In genomic region chr21:34131586-34131985, GRCh38 we compare ENCODE assay signal across 15 cellular contexts. TPM values are rescaled to one million over a fixed set of nuclear protein-coding genes. Genes with fewer than 3 reads are reported as not detected.
DNase-seq lines count a peak whose midpoint lies in the region; ATAC-seq and TF ChIP-seq lines count a peak whose summit lies in the region.
"Had no signal": no experiment of that assay in that cellular context is flagged by ENCODE, and none has a peak within 500 bp of the region (broad histone marks: within the 10 kb centered on the region; RNA-seq: fewer than 3 reads in every experiment).

No MANE protein-coding gene starts in this region.

- H3K4me1 ChIP-seq in breast epithelium: peaks cover 0 to 13% of the 10 kb centered on the region in 2 donors

- intact Hi-C loops in activated T-helper 2 cell treated with anti-CD3 and anti-CD28 coated beads, Interferon-gamma antibody, Interleukin-2, Interleukin-4, amounts not matched to agents 10 μg/mL and 5 μg/mL and 100 μg/mL, durations not matched to agents 14 hours and 24 hours and 36 hours (cut with micrococcal nuclease): loop anchor here (5.0 kb wide), 1 partner anchor 211 kb away; no protein-coding TSS in a partner anchor
- intact Hi-C loops in breast epithelium (cut with DNase I; ENCODE audit: low total_unique reads): no loop called here

- peaks cover 58% of the 10 kb centered on the region for H3K4me1 Mint-ChIP-seq in T-helper 2 cell treated with Interferon-gamma antibody and Interleukin-4, amounts not matched to agents 5 μg/mL and 100 μg/mL, for 36 hours (ENCODE audit: low read depth)
- peaks cover 63% of the 10 kb centered on the region for H3K4me1 Mint-ChIP-seq in activated T-helper 2 cell treated with anti-CD3 and anti-CD28 coated beads, Interferon-gamma antibody, Interleukin-2, Interleukin-4, amounts not matched to agents 10 μg/mL and 5 μg/mL and 100 μg/mL, durations not matched to agents 14 hours and 24 hours and 36 hours (ENCODE audit: low read depth)
- peaks cover 72% of the 10 kb centered on the region for H3K4me1 Mint-ChIP-seq in stimulated activated naive CD8-positive, alpha-beta T cell treated with anti-CD3 and anti-CD28 coated beads, Interleukin-15, amount 100 ng/mL, for 72 hours

- no peak for ATAC-seq in stimulated activated naive CD8-positive, alpha-beta T cell treated with anti-CD3 and anti-CD28 coated beads, Interleukin-15, amount 100 ng/mL, for 72 hours
- ATAC-seq in esophagus mucosa: no peak
- ATAC-seq: A549, foreskin keratinocyte had no signal

- no peak for TF ChIP-seq CTCF in breast epithelium (IDR thresholded peaks at IDR 0.05)

- TF ChIP-seq POLR2A in breast epithelium (IDR thresholded peaks at IDR 0.05): no peak

- peaks cover 69% of the 10 kb centered on the region for H3K36me3 Mint-ChIP-seq in T-helper 2 cell treated with Interferon-gamma antibody and Interleukin-4, amounts not matched to agents 5 μg/mL and 100 μg/mL, for 36 hours (ENCODE audit: low read depth)
- H3K36me3 Mint-ChIP-seq in activated T-helper 2 cell treated with anti-CD3 and anti-CD28 coated beads, Interferon-gamma antibody, Interleukin-2, Interleukin-4, amounts not matched to agents 10 μg/mL and 5 μg/mL and 100 μg/mL, durations not matched to agents 14 hours and 24 hours and 36 hours (ENCODE audit: low read depth): peaks cover 80% of the 10 kb centered on the region

- no peaks in the 10 kb centered on the region for H3K9me3 Mint-ChIP-seq in T-helper 2 cell treated with Interferon-gamma antibody and Interleukin-4, amounts not matched to agents 5 μg/mL and 100 μg/mL, for 36 hours
- H3K9me3 Mint-ChIP-seq in activated T-helper 2 cell treated with anti-CD3 and anti-CD28 coated beads, Interferon-gamma antibody, Interleukin-2, Interleukin-4, amounts not matched to agents 10 μg/mL and 5 μg/mL and 100 μg/mL, durations not matched to agents 14 hours and 24 hours and 36 hours: peaks cover 3% of the 10 kb centered on the region
- no peaks in the 10 kb centered on the region for H3K9me3 Mint-ChIP-seq in stimulated activated naive CD8-positive, alpha-beta T cell treated with anti-CD3 and anti-CD28 coated beads, Interleukin-15, amount 100 ng/mL, for 72 hours

- H3K27ac Mint-ChIP-seq in T-helper 2 cell treated with Interferon-gamma antibody and Interleukin-4, amounts not matched to agents 5 μg/mL and 100 μg/mL, for 36 hours: peak overlapping the region; percentile 84
- H3K27ac Mint-ChIP-seq in activated T-helper 2 cell treated with anti-CD3 and anti-CD28 coated beads, Interferon-gamma antibody, Interleukin-2, Interleukin-4, amounts not matched to agents 10 μg/mL and 5 μg/mL and 100 μg/mL, durations not matched to agents 14 hours and 24 hours and 36 hours: peak overlapping the region; percentile 94
- H3K27ac Mint-ChIP-seq in stimulated activated naive CD8-positive, alpha-beta T cell treated with anti-CD3 and anti-CD28 coated beads, Interleukin-15, amount 100 ng/mL, for 72 hours: peak overlapping the region; percentile 29 to 96

- no peaks in the 10 kb centered on the region for H3K36me3 ChIP-seq in breast epithelium

- H3K27me3 Mint-ChIP-seq in T-helper 2 cell treated with Interferon-gamma antibody and Interleukin-4, amounts not matched to agents 5 μg/mL and 100 μg/mL, for 36 hours (ENCODE audit: low read depth): no peaks in the 10 kb centered on the region
- no peaks in the 10 kb centered on the region for H3K27me3 Mint-ChIP-seq in activated T-helper 2 cell treated with anti-CD3 and anti-CD28 coated beads, Interferon-gamma antibody, Interleukin-2, Interleukin-4, amounts not matched to agents 10 μg/mL and 5 μg/mL and 100 μg/mL, durations not matched to agents 14 hours and 24 hours and 36 hours (ENCODE audit: low read depth)
- no peaks in the 10 kb centered on the region for H3K27me3 Mint-ChIP-seq in stimulated activated naive CD8-positive, alpha-beta T cell treated with anti-CD3 and anti-CD28 coated beads, Interleukin-15, amount 100 ng/mL, for 72 hours

- no peaks in the 10 kb centered on the region for H3K9me3 ChIP-seq in breast epithelium
- H3K9me3 ChIP-seq: A549 had no signal

- no peak overlapping the region for H3K4me3 ChIP-seq in breast epithelium
- H3K4me3 ChIP-seq: A549 had no signal

- H3K4me3 Mint-ChIP-seq in T-helper 2 cell treated with Interferon-gamma antibody and Interleukin-4, amounts not matched to agents 5 μg/mL and 100 μg/mL, for 36 hours: no peak overlapping the region
- no peak overlapping the region for H3K4me3 Mint-ChIP-seq in activated T-helper 2 cell treated with anti-CD3 and anti-CD28 coated beads, Interferon-gamma antibody, Interleukin-2, Interleukin-4, amounts not matched to agents 10 μg/mL and 5 μg/mL and 100 μg/mL, durations not matched to agents 14 hours and 24 hours and 36 hours (ENCODE audit: low read depth)
- peak overlapping the region; percentile 32 to 55 for H3K4me3 Mint-ChIP-seq in stimulated activated naive CD8-positive, alpha-beta T cell treated with anti-CD3 and anti-CD28 coated beads, Interleukin-15, amount 100 ng/mL, for 72 hours

- H3K27ac ChIP-seq in layer of hippocampus (ENCODE audit: low read depth, low read length) (peak overlapping the region; percentile 79), breast epithelium (no peak overlapping the region)
- H3K27ac ChIP-seq: A549, foreskin keratinocyte had no signal

- H3K27me3 ChIP-seq in layer of hippocampus (ENCODE audit: control insufficient read depth, insufficient read depth, low read length) (no peaks in the 10 kb centered on the region), breast epithelium (no peaks in the 10 kb centered on the region)
- H3K27me3 ChIP-seq: foreskin keratinocyte had no signal

- DNase-seq in T-helper 2 cell treated with Interferon-gamma antibody and Interleukin-4, amounts not matched to agents 5 μg/mL and 100 μg/mL, for 36 hours (ENCODE audit: low spot score): no peak
- no peak for DNase-seq in T-helper 2 cell
- DNase-seq in activated T-helper 2 cell treated with anti-CD3 and anti-CD28 coated beads, Interferon-gamma antibody, Interleukin-2, Interleukin-4, amounts not matched to agents 10 μg/mL and 5 μg/mL and 100 μg/mL, durations not matched to agents 14 hours and 24 hours and 36 hours (ENCODE audit: low spot score): no peak
- no peak for DNase-seq in stimulated activated naive CD8-positive, alpha-beta T cell treated with anti-CD3 and anti-CD28 coated beads, Interleukin-15, amount 100 ng/mL, for 72 hours
- DNase-seq in NCI-H774 (lab: John Stamatoyannopoulos, UW): no peak
- DNase-seq in breast epithelium (ENCODE audit: low spot score in 2 of 2): no peak
- DNase-seq: dermis blood vessel endothelial cell; foreskin keratinocyte; kidney glomerular epithelial cell; NCI-H1092; NCI-H226; stimulated activated CD4-positive, alpha-beta T cell treated with anti-CD3 and anti-CD28 coated beads, Interleukin-4, amount 100 ng/mL, for 4 hours had no signal

RNA-seq across cellular contexts. Expression of gene MRPS6, which starts 58.2 kb away (rescaled TPM):
- total RNA-seq in activated T-helper 2 cell treated with anti-CD3 and anti-CD28 coated beads, Interferon-gamma antibody, Interleukin-2, Interleukin-4, amounts not matched to agents 10 μg/mL and 5 μg/mL and 100 μg/mL, durations not matched to agents 14 hours and 24 hours and 36 hours: 117 and 120 TPM in 2 replicates
- total RNA-seq in esophagus mucosa (31.0 TPM), breast epithelium (10 to 100 TPM; 22.3 to 40.6 (median 26.5) TPM)

RNA-seq across cellular contexts. Expression of gene SLC5A3, which starts 58.2 kb away (rescaled TPM):
- total RNA-seq in activated T-helper 2 cell treated with anti-CD3 and anti-CD28 coated beads, Interferon-gamma antibody, Interleukin-2, Interleukin-4, amounts not matched to agents 10 μg/mL and 5 μg/mL and 100 μg/mL, durations not matched to agents 14 hours and 24 hours and 36 hours: 41.0 and 41.2 TPM in 2 replicates
- total RNA-seq in esophagus mucosa: 5.6 TPM
- total RNA-seq in breast epithelium: 10 to 100 TPM; 17.0 to 54.9 (median 38.6) TPM

Comparison
In these comparisons a context has a peak if more than half of its experiments do, and no peak if none do; other contexts are left out.
1. H3K4me3 Mint-ChIP-seq: peak in stimulated activated naive CD8-positive, alpha-beta T cell treated with anti-CD3 and anti-CD28 coated beads, Interleukin-15, amount 100 ng/mL, for 72 hours (2 of 2); none in T-helper 2 cell treated with Interferon-gamma antibody and Interleukin-4, amounts not matched to agents 5 μg/mL and 100 μg/mL, for 36 hours (single experiment) and activated T-helper 2 cell treated with anti-CD3 and anti-CD28 coated beads, Interferon-gamma antibody, Interleukin-2, Interleukin-4, amounts not matched to agents 10 μg/mL and 5 μg/mL and 100 μg/mL, durations not matched to agents 14 hours and 24 hours and 36 hours (single experiment).
2. Peak in every context shown above with its lines, with median percentiles within 50 percentile points of each other: H3K27ac Mint-ChIP-seq.